In the genomic region with DNA sequence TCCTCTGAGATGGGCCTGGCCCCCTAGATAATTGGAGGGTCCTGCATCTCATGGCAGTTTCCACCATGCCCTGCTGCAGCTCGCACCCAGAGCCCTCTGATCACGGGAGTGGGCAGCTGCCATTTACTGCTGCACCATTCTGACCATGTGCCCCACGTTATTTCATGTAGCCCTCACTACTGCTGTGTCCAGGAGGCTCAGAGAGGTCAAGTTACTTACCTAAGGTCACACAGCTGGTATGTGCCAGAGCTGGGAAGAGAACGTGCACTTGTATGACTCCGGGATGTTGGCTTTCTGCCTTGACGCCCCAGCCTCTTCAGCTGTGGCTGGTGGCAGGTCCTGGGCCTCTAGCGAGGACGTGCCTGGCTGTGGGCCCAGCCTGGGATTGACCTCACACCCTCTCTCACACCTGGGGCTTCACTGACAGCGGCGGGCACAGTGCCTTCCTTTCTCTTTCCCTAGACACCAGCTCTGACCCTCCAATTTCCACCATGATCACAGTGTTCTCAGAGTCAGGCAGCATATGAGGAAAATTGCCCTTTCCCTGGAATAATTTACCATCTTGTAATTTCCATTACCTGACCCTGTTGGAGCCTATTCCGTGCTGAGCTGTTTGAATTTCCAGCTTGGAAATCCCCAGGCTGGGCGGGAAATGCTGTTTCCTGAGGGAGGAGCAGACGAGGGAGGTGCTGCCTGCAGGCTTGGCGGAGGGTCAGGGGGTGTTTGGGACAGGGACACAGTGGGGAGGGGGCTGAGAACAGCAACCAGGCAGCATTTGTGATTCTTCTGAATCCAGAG, we compare ENCODE assay signal across 11 cellular contexts. TPM values are rescaled to one million over a fixed set of nuclear protein-coding genes. Genes with fewer than 3 reads are reported as not detected.
DNase-seq lines count a peak whose midpoint lies in the region; ATAC-seq, FAIRE-seq and TF ChIP-seq lines count a peak whose summit lies in the region.
"Had no signal": no experiment of that assay in that cellular context is flagged by ENCODE, and none has a peak within 500 bp of the region (broad histone marks: within the 10 kb centered on the region; RNA-seq: fewer than 3 reads in every experiment).

No MANE protein-coding gene starts in this region.

- intact Hi-C loops in Right ventricle myocardium inferior (cut with DNase I) (no loop called here), cardiac septum (cut with DNase I) (no loop called here), Right ventricle myocardium superior (cut with DNase I) (no loop called here)

- no peaks in the 10 kb centered on the region for H3K27me3 ChIP-seq in muscle layer of duodenum (ENCODE audit: low read depth, low read length)

- no peak for TF ChIP-seq POLR2A in H54 (IDR thresholded peaks at IDR 0.05; ENCODE audit: low read depth, low read length)

- H3K4me1 ChIP-seq in muscle layer of duodenum (ENCODE audit: control insufficient read depth in 1 of 2, insufficient read depth in 2 of 2, low read length in 2 of 2) = peaks cover 7 to 15% of the 10 kb centered on the region in 2 donors

- DNase-seq in Right ventricle myocardium inferior (ENCODE audit: missing footprints) = no peak
- no peak for DNase-seq in cardiac septum (ENCODE audit: low spot score)
- DNase-seq in Right ventricle myocardium superior = peak; percentile 31
- no peak for DNase-seq in H54 (ENCODE audit: insufficient read length, low spot score)
- no peak for DNase-seq in GM13977 (ENCODE audit: low spot score)
- DNase-seq: NCI-H446; stimulated activated CD4-positive, alpha-beta T cell treated with anti-CD3 and anti-CD28 coated beads, Interleukin-4, amount 100 ng/mL, for 4 hours had no signal

- H3K9me3 ChIP-seq in muscle layer of duodenum (ENCODE audit: control insufficient read depth in 1 of 2, low read length in 2 of 2) = no peaks in the 10 kb centered on the region

- TF ChIP-seq CTCF in GM13977 (IDR thresholded peaks at IDR 0.05; ENCODE audit: extremely low read depth, insufficient read depth, missing control alignments) = no peak

- no peaks in the 10 kb centered on the region for H3K36me3 ChIP-seq in muscle layer of duodenum (ENCODE audit: control insufficient read depth in 1 of 2, insufficient read depth in 2 of 2, low read length in 2 of 2)

- H3K4me3 ChIP-seq in muscle layer of duodenum (ENCODE audit: low read depth in 1 of 2, low read length in 2 of 2) = no peak overlapping the region
- H3K4me3 ChIP-seq: GM12878 had no signal

- no peak for FAIRE-seq in H54 (lab: Jason Lieb, UNC)
- FAIRE-seq: GM12878 had no signal

- peak overlapping the region; percentile 22 for H3K27ac ChIP-seq in muscle layer of duodenum (ENCODE audit: low read length)

- ATAC-seq in Right ventricle myocardium inferior (peak; percentile 36), Right ventricle myocardium superior (ENCODE audit: poor library complexity) (peak; percentile 42), GM21526 (IDR thresholded peaks at IDR 0.05; ENCODE audit: low FRiP score, unreplicated experiment) (no peak), HG03469 (IDR thresholded peaks at IDR 0.05; ENCODE audit: unreplicated experiment) (no peak)
- ATAC-seq: GM12878 had no signal

- in situ Hi-C loops in GM13977 (cut with MboI; ENCODE audit: low pct_unique_long_range_greater_than_20kb, low sequenced_read_pairs, unreplicated experiment) = no loop called here

RNA-seq across cellular contexts. Expression of gene DOC2B, which starts 18.6 kb away (rescaled TPM):
- total RNA-seq in Right ventricle myocardium inferior (4.5 TPM), cardiac septum (6.4 TPM), Right ventricle myocardium superior (3.4 TPM)
- total RNA-seq: GM12878 had no signal

Comparison
In these comparisons a context has a peak if more than half of its experiments do, and no peak if none do; other contexts are left out.
1. ATAC-seq: peak in Right ventricle myocardium inferior (single experiment) and Right ventricle myocardium superior (single experiment); none in GM21526 (single experiment) and HG03469 (single experiment).